Comparison of ENCODE assay signal across 30 cellular contexts in genomic region chr7:4048336-4048735, GRCh38.
"Had no signal": no experiment of that assay in that cellular context is flagged by ENCODE, and none has a peak within 500 bp of the region (broad histone marks: within the 10 kb centered on the region; RNA-seq: fewer than 3 reads in every experiment).

No MANE protein-coding gene starts in this region.

- H3K4me1 ChIP-seq: SJSA1 had no signal

- H3K4me1 Mint-ChIP-seq: central memory CD8-positive, alpha-beta T cell had no signal

- H3K36me3 ChIP-seq: brain microvascular endothelial cell, MG63 had no signal

- H3K27ac ChIP-seq: brain microvascular endothelial cell, SJSA1 had no signal

- H3K36me3 Mint-ChIP-seq: activated CD4-positive, alpha-beta memory T cell treated with anti-CD3 and anti-CD28 coated beads for 36 hours; activated naive CD4-positive, alpha-beta T cell treated with anti-CD3 and anti-CD28 coated beads, Interleukin-2, amount 50 U/mL, for 72 hours had no signal

- H3K9me3 ChIP-seq: MG63, SJSA1 had no signal

- ATAC-seq: activated CD4-positive, CD25-positive, alpha-beta regulatory T cell treated with anti-CD3 and anti-CD28 coated beads, Interleukin-2, amount 50 U/mL, for 24 hours; activated naive CD4-positive, alpha-beta T cell treated with anti-CD3 and anti-CD28 coated beads, Interleukin-2, amount 50 U/mL, for 72 hours; activated T-cell treated with anti-CD3 and anti-CD28 coated beads, Interleukin-2, amount 50 U/mL, for 4 hours; Panc1 had no signal

- H3K4me3 ChIP-seq: MG63, SJSA1 had no signal

- H3K27me3 ChIP-seq: brain microvascular endothelial cell, MG63, SJSA1 had no signal

- H3K4me3 Mint-ChIP-seq: activated CD4-positive, alpha-beta memory T cell treated with anti-CD3 and anti-CD28 coated beads for 36 hours; activated naive CD4-positive, alpha-beta T cell treated with anti-CD3 and anti-CD28 coated beads for 36 hours; activated T-cell treated with anti-CD3 and anti-CD28 coated beads, Interleukin-2, amount 50 U/mL, for 4 hours; activated T-helper 1 cell treated with anti-CD3 and anti-CD28 coated beads, Interleukin-12 subunit alpha, Interleukin-12 subunit beta, Interleukin-2, Interleukin-4 antibody, amounts not matched to agents 30 ng/mL and 10 ng/mL and 1 ng/mL, durations not matched to agents 14 hours and 24 hours and 36 hours; central memory CD8-positive, alpha-beta T cell had no signal

- DNase-seq: activated CD4-positive, alpha-beta memory T cell treated with anti-CD3 and anti-CD28 coated beads for 36 hours; activated CD4-positive, alpha-beta T cell treated with anti-CD3 and anti-CD28 coated beads for 4 hours; activated CD4-positive, alpha-beta T cell treated with anti-CD3 and anti-CD28 coated beads, Interleukin-2, amount 50 U/mL, for 1 hour; activated CD8-positive, alpha-beta memory T cell treated with anti-CD3 and anti-CD28 coated beads, Interleukin-2, amount 50 U/mL, for 4 hours; activated gamma-delta T cell treated with Interleukin-2 at 50 U/mL for 16 hours; activated naive CD4-positive, alpha-beta T cell treated with anti-CD3 and anti-CD28 coated beads for 36 hours; activated T-cell treated with anti-CD3 and anti-CD28 coated beads for 4 hours; activated T-cell treated with anti-CD3 and anti-CD28 coated beads, Interleukin-2, amount 50 U/mL, for 4 hours; anterior cingulate cortex; brain microvascular endothelial cell; Kasumi-1; KG1; MG63; NCI-H1048; NCI-H1105 treated with DMSO at 0.1 percent for 48 hours; NCI-H1436; NCI-H1694; NCI-H1930; NCI-H345; NCI-H524 treated with DMSO at 0.1 percent for 48 hours; SHP77 treated with DMSO at 0.1 percent for 48 hours; SW 1271; T-helper 1 cell; T1000 had no signal

- H3K9me3 Mint-ChIP-seq: activated CD4-positive, alpha-beta memory T cell treated with anti-CD3 and anti-CD28 coated beads for 36 hours; activated naive CD4-positive, alpha-beta T cell treated with anti-CD3 and anti-CD28 coated beads for 36 hours; activated naive CD4-positive, alpha-beta T cell treated with anti-CD3 and anti-CD28 coated beads, Interleukin-2, amount 50 U/mL, for 72 hours; activated T-cell treated with anti-CD3 and anti-CD28 coated beads, Interleukin-2, amount 50 U/mL, for 4 hours; activated T-helper 1 cell treated with anti-CD3 and anti-CD28 coated beads, Interleukin-12 subunit alpha, Interleukin-12 subunit beta, Interleukin-2, Interleukin-4 antibody, amounts not matched to agents 30 ng/mL and 10 ng/mL and 1 ng/mL, durations not matched to agents 14 hours and 24 hours and 36 hours; central memory CD8-positive, alpha-beta T cell had no signal

- H3K27ac Mint-ChIP-seq: activated CD4-positive, alpha-beta memory T cell treated with anti-CD3 and anti-CD28 coated beads for 36 hours; activated naive CD4-positive, alpha-beta T cell treated with anti-CD3 and anti-CD28 coated beads for 36 hours; activated naive CD4-positive, alpha-beta T cell treated with anti-CD3 and anti-CD28 coated beads, Interleukin-2, amount 50 U/mL, for 72 hours; activated T-helper 1 cell treated with anti-CD3 and anti-CD28 coated beads, Interleukin-12 subunit alpha, Interleukin-12 subunit beta, Interleukin-2, Interleukin-4 antibody, amounts not matched to agents 30 ng/mL and 10 ng/mL and 1 ng/mL, durations not matched to agents 14 hours and 24 hours and 36 hours had no signal
